15 cellular contexts compared by ENCODE assay signal in genomic region chr19:41194157-41194552, GRCh38. TPM values are rescaled to one million over a fixed set of nuclear protein-coding genes. Genes with fewer than 3 reads are reported as not detected.
DNase-seq lines count a peak whose midpoint lies in the region; ATAC-seq, FAIRE-seq and TF ChIP-seq lines count a peak whose summit lies in the region.
"Had no signal": no experiment of that assay in that cellular context is flagged by ENCODE, and none has a peak within 500 bp of the region (broad histone marks: within the 10 kb centered on the region; RNA-seq: fewer than 3 reads in every experiment).

No MANE protein-coding gene starts in this region.

- DNase-seq in activated T-cell treated with anti-CD3 and anti-CD28 coated beads, Interleukin-2, amount 50 U/mL, for 24 hours = no peak
- no peak for DNase-seq in activated T-cell treated with anti-CD3 and anti-CD28 coated beads, Interleukin-2, amount 50 U/mL, for 72 hours
- peak; percentile 60 for DNase-seq in SKM-1 (lab: John Stamatoyannopoulos, UW; ENCODE audit: unreplicated experiment)
- no peak for DNase-seq in hepatocyte (ENCODE audit: low spot score)
- no peak for DNase-seq in thoracic aorta (ENCODE audit: low spot score)
- DNase-seq in GM19239 (ENCODE audit: insufficient read length, low spot score) = no peak
- no peak for DNase-seq in activated effector memory CD4-positive, alpha-beta T cell treated with anti-CD3 and anti-CD28 coated beads, Interleukin-2, amount 50 U/mL, for 16 hours
- DNase-seq in amniotic stem cell (lab: John Stamatoyannopoulos, UW) = no peak
- DNase-seq: DMS53, MM.1S, NCI-H446, Right ventricle myocardium superior, spleen had no signal

- peak overlapping the region; percentile 14 for H3K27ac Mint-ChIP-seq in activated T-cell treated with anti-CD3 and anti-CD28 coated beads, Interleukin-2, amount 50 U/mL, for 24 hours
- H3K27ac Mint-ChIP-seq in activated T-cell treated with anti-CD3 and anti-CD28 coated beads, Interleukin-2, amount 50 U/mL, for 72 hours = no peak overlapping the region

- H3K4me1 Mint-ChIP-seq in activated T-cell treated with anti-CD3 and anti-CD28 coated beads, Interleukin-2, amount 50 U/mL, for 24 hours (ENCODE audit: low read depth) = peaks cover 16% of the 10 kb centered on the region
- peaks cover 17% of the 10 kb centered on the region for H3K4me1 Mint-ChIP-seq in activated T-cell treated with anti-CD3 and anti-CD28 coated beads, Interleukin-2, amount 50 U/mL, for 72 hours (ENCODE audit: low read depth)

- H3K27me3 ChIP-seq in hepatocyte (peaks cover 4% of the 10 kb centered on the region), thoracic aorta (replicated peaks; ENCODE audit: insufficient read depth) (peaks cover 6% of the 10 kb centered on the region)

- no peaks in the 10 kb centered on the region for H3K9me3 ChIP-seq in hepatocyte (ENCODE audit: low read depth)
- H3K9me3 ChIP-seq in thoracic aorta = no peaks in the 10 kb centered on the region
- H3K9me3 ChIP-seq: spleen had no signal

- no peaks in the 10 kb centered on the region for H3K9me2 ChIP-seq in hepatocyte (replicated peaks; ENCODE audit: insufficient read depth)

- no peak for FAIRE-seq in GM19239 (lab: Jason Lieb, UNC)

- peaks cover 45% of the 10 kb centered on the region for H3K27me3 Mint-ChIP-seq in activated T-cell treated with anti-CD3 and anti-CD28 coated beads, Interleukin-2, amount 50 U/mL, for 24 hours
- peaks cover 41% of the 10 kb centered on the region for H3K27me3 Mint-ChIP-seq in activated T-cell treated with anti-CD3 and anti-CD28 coated beads, Interleukin-2, amount 50 U/mL, for 72 hours (ENCODE audit: low read depth)

- H3K36me3 Mint-ChIP-seq in activated T-cell treated with anti-CD3 and anti-CD28 coated beads, Interleukin-2, amount 50 U/mL, for 24 hours (ENCODE audit: low read depth) = no peaks in the 10 kb centered on the region
- H3K36me3 Mint-ChIP-seq in activated T-cell treated with anti-CD3 and anti-CD28 coated beads, Interleukin-2, amount 50 U/mL, for 72 hours (ENCODE audit: insufficient read depth in 2 of 2) = peaks cover 0 to 2% of the 10 kb centered on the region in 2 donors

- peak overlapping the region; percentile 87 for H3K4me2 ChIP-seq in hepatocyte

- TF ChIP-seq CTCF in hepatocyte (IDR thresholded peaks at IDR 0.05; ENCODE audit: poor library complexity) (no peak), thoracic aorta (IDR thresholded peaks at IDR 0.05) (no peak)

- H3K4me3 ChIP-seq in hepatocyte = no peak overlapping the region
- H3K4me3 ChIP-seq in thoracic aorta = peak overlapping the region; percentile 60

- WGBS in hepatocyte (ENCODE audit: low lambda C conversion rate, missing lambda C conversion rate) = 63% methylated on average over 6 of the region's 6 CpGs

- H3K4me3 Mint-ChIP-seq in activated T-cell treated with anti-CD3 and anti-CD28 coated beads, Interleukin-2, amount 50 U/mL, for 24 hours = no peak overlapping the region
- peak overlapping the region in 1 of 2 donors; percentile 21 for H3K4me3 Mint-ChIP-seq in activated T-cell treated with anti-CD3 and anti-CD28 coated beads, Interleukin-2, amount 50 U/mL, for 72 hours
- H3K4me3 Mint-ChIP-seq: neural crest cell had no signal

- H2AFZ ChIP-seq in hepatocyte = no peak overlapping the region

- H3K4me1 ChIP-seq in hepatocyte (ENCODE audit: insufficient read depth) (peaks cover 17% of the 10 kb centered on the region), thoracic aorta (ENCODE audit: control insufficient read depth in 1 of 2, low read depth in 2 of 2) (peaks cover 0 to 8% of the 10 kb centered on the region in 2 donors)

- H3K9me3 Mint-ChIP-seq in activated T-cell treated with anti-CD3 and anti-CD28 coated beads, Interleukin-2, amount 50 U/mL, for 24 hours = no peaks in the 10 kb centered on the region
- no peaks in the 10 kb centered on the region for H3K9me3 Mint-ChIP-seq in activated T-cell treated with anti-CD3 and anti-CD28 coated beads, Interleukin-2, amount 50 U/mL, for 72 hours
- H3K9me3 Mint-ChIP-seq: neural crest cell had no signal

- H3K27ac ChIP-seq in hepatocyte (no peak overlapping the region), thoracic aorta (no peak overlapping the region)

- no peaks in the 10 kb centered on the region for H3K79me2 ChIP-seq in hepatocyte

- H3K36me3 ChIP-seq in hepatocyte (replicated peaks; ENCODE audit: insufficient read depth, low read depth) = no peaks in the 10 kb centered on the region
- H3K36me3 ChIP-seq in thoracic aorta = no peaks in the 10 kb centered on the region
- H3K36me3 ChIP-seq: spleen had no signal

- no peaks in the 10 kb centered on the region for H4K20me1 ChIP-seq in hepatocyte (ENCODE audit: insufficient read depth, poor library complexity, severe bottlenecking)

- ATAC-seq in activated T-cell treated with anti-CD3 and anti-CD28 coated beads, Interleukin-2, amount 50 U/mL, for 72 hours (replicated peaks in 1 of 2) = no peak
- no peak for ATAC-seq in thoracic aorta (ENCODE audit: insufficient number of reproducible peaks, low FRiP score, low read depth)
- ATAC-seq: activated CD4-positive, CD25-positive, alpha-beta regulatory T cell treated with anti-CD3 and anti-CD28 coated beads, Interleukin-2, amount 50 U/mL, for 24 hours had no signal

RNA-seq across cellular contexts. Expression of gene CYP2S1, which starts 1.1 kb away (rescaled TPM):
- 1 to 10 TPM in 1 of 2 donors, under 1 TPM in 1; 0.35 to 1.2 TPM for total RNA-seq in activated T-cell treated with anti-CD3 and anti-CD28 coated beads, Interleukin-2, amount 50 U/mL, for 72 hours
- total RNA-seq in hepatocyte = 8.5 and 11.6 TPM in 2 replicates
- 23.7 and 26.0 TPM in 2 replicates for polyA plus RNA-seq in hepatocyte
- 10 to 100 TPM in 1 of 2 donors, 1 to 10 TPM in 1; 2.3 to 12.4 TPM for total RNA-seq in thoracic aorta
- total RNA-seq: neural crest cell had no signal

RNA-seq across cellular contexts. Expression of gene AXL, which starts 24.9 kb away (rescaled TPM):
- under 1 TPM; 0.17 to 0.44 TPM for total RNA-seq in activated T-cell treated with anti-CD3 and anti-CD28 coated beads, Interleukin-2, amount 50 U/mL, for 72 hours
- total RNA-seq in hepatocyte (35.0 and 45.9 TPM in 2 replicates), thoracic aorta (100 to 1,000 TPM; 138 to 157 TPM)
- polyA plus RNA-seq in hepatocyte = 15.0 and 17.3 TPM in 2 replicates

Comparison
In these comparisons a context has a peak if more than half of its experiments do, and no peak if none do; other contexts are left out.
1. RNA of gene AXL, which starts 24.9 kb away (total RNA-seq): 138 to 157 TPM in thoracic aorta and 35.0 to 45.9 TPM in hepatocyte; 0.17 to 0.44 TPM in activated T-cell treated with anti-CD3 and anti-CD28 coated beads, Interleukin-2, amount 50 U/mL, for 72 hours; every median in the first group is over 10 times any median in the second.